In genomic region chr9:104875897-104876296, GRCh38 we compare ENCODE assay signal across 26 cellular contexts.
"Had no signal": no experiment of that assay in that cellular context is flagged by ENCODE, and none has a peak within 500 bp of the region (broad histone marks: within the 10 kb centered on the region; RNA-seq: fewer than 3 reads in every experiment).

No MANE protein-coding gene starts in this region.

- H3K9me3 Mint-ChIP-seq: activated naive CD8-positive, alpha-beta T cell treated with anti-CD3 and anti-CD28 coated beads, Interleukin-2, amount 10 ng/mL, durations not matched to agents 7 days and 5 days; central memory CD8-positive, alpha-beta T cell; T-helper 1 cell treated with Interleukin-12 subunit alpha and Interleukin-12 subunit beta and Interleukin-4 antibody, amounts not matched to agents 30 μg/mL and 1 μg/mL, for 36 hours; WTC11 had no signal

- DNase-seq: activated CD4-positive, alpha-beta T cell treated with anti-CD3 and anti-CD28 coated beads for 48 hours; activated CD4-positive, alpha-beta T cell treated with anti-CD3 and anti-CD28 coated beads, Interleukin-2, amount 50 U/mL, for 4 hours; activated CD4-positive, CD25-positive, alpha-beta regulatory T cell treated with anti-CD3 and anti-CD28 coated beads, Interleukin-2, amount 50 U/mL, for 72 hours; activated CD8-positive, alpha-beta memory T cell treated with anti-CD3 and anti-CD28 coated beads, Interleukin-2, amount 50 U/mL, for 48 hours; activated CD8-positive, alpha-beta T cell treated with anti-CD3 and anti-CD28 coated beads, Interleukin-2, amount 10 ng/mL, durations not matched to agents 7 days and 5 days; activated naive CD4-positive, alpha-beta T cell treated with anti-CD3 and anti-CD28 coated beads, Interleukin-2, amount 50 U/mL, for 16 hours; activated naive CD8-positive, alpha-beta T cell treated with anti-CD3 and anti-CD28 coated beads, Interleukin-2, amount 10 ng/mL, durations not matched to agents 7 days and 5 days; activated T-cell treated with anti-CD3 and anti-CD28 coated beads, Interleukin-2, amount 50 U/mL, for 1 hour; aorta; MG63; MV-4-11; NCI-H1105; NCI-H1436; NCI-H1694 treated with DMSO at 0.1 percent for 48 hours; NCI-H2029 treated with DMSO at 0.1 percent for 48 hours; NCI-H345; NCI-H510A; NCI-H526 treated with DMSO at 0.1 percent for 48 hours; NCI-H82; RPMI8226; SHP77 treated with DMSO at 0.1 percent for 48 hours; T-helper 9 cell had no signal

- H3K36me3 Mint-ChIP-seq: activated naive CD8-positive, alpha-beta T cell treated with anti-CD3 and anti-CD28 coated beads, Interleukin-2, amount 10 ng/mL, durations not matched to agents 7 days and 5 days had no signal

- H3K9me3 ChIP-seq: MG63 had no signal

- H3K27ac ChIP-seq: KMS-11 had no signal

- H3K4me3 Mint-ChIP-seq: activated CD8-positive, alpha-beta T cell treated with anti-CD3 and anti-CD28 coated beads, Interleukin-2, amount 10 ng/mL, durations not matched to agents 7 days and 5 days; activated naive CD8-positive, alpha-beta T cell treated with anti-CD3 and anti-CD28 coated beads, Interleukin-2, amount 10 ng/mL, durations not matched to agents 7 days and 5 days; central memory CD8-positive, alpha-beta T cell; T-helper 1 cell treated with Interleukin-12 subunit alpha and Interleukin-12 subunit beta and Interleukin-4 antibody, amounts not matched to agents 30 μg/mL and 1 μg/mL, for 36 hours; WTC11 had no signal

- ATAC-seq: activated CD8-positive, alpha-beta T cell treated with anti-CD3 and anti-CD28 coated beads, Interleukin-2, amount 10 ng/mL, durations not matched to agents 7 days and 5 days; WTC11 had no signal

- H3K4me1 Mint-ChIP-seq: central memory CD8-positive, alpha-beta T cell had no signal

- H3K27me3 ChIP-seq: MG63 had no signal

- H3K4me3 ChIP-seq: MG63 had no signal

- H3K27ac Mint-ChIP-seq: activated CD8-positive, alpha-beta T cell treated with anti-CD3 and anti-CD28 coated beads, Interleukin-2, amount 10 ng/mL, durations not matched to agents 7 days and 5 days; activated naive CD8-positive, alpha-beta T cell treated with anti-CD3 and anti-CD28 coated beads, Interleukin-2, amount 10 ng/mL, durations not matched to agents 7 days and 5 days; WTC11 had no signal

- H3K27me3 Mint-ChIP-seq: central memory CD8-positive, alpha-beta T cell had no signal

- H3K36me3 ChIP-seq: MG63 had no signal
